Comparison of ENCODE assay signal across 1 cellular context in genomic region chr11:65111159-65111536, GRCh38.
A peak's percentile ranks its signal among the peaks of the same experiment; 100 is the strongest.
TF ChIP-seq lines count a peak whose summit lies in the region.

No MANE protein-coding gene starts in this region.

TF ChIP-seq in K562, 482 proteins besides CTCF, POLR2A, EP300 and RAD21:
- TF ChIP-seq SREBF1 (IDR thresholded peaks at IDR 0.05; ENCODE audit: borderline replicate concordance, low read depth, low read length): no peak
- TF ChIP-seq, protein P1, sequence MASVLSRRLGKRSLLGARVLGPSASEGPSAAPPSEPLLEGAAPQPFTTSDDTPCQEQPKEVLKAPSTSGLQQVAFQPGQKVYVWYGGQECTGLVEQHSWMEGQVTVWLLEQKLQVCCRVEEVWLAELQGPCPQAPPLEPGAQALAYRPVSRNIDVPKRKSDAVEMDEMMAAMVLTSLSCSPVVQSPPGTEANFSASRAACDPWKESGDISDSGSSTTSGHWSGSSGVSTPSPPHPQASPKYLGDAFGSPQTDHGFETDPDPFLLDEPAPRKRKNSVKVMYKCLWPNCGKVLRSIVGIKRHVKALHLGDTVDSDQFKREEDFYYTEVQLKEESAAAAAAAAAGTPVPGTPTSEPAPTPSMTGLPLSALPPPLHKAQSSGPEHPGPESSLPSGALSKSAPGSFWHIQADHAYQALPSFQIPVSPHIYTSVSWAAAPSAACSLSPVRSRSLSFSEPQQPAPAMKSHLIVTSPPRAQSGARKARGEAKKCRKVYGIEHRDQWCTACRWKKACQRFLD (CRISPR knock-in tag; IDR thresholded peaks at IDR 0.05): 0 out of 2 replicates have a peak, but pooled peaks have one; percentile 32
